9 cellular contexts compared by ENCODE assay signal in genomic region chr5:38258319-38259061, GRCh38. TPM values are rescaled to one million over a fixed set of nuclear protein-coding genes. Genes with fewer than 3 reads are reported as not detected.
DNase-seq lines count a peak whose midpoint lies in the region; ATAC-seq, FAIRE-seq and TF ChIP-seq lines count a peak whose summit lies in the region.
"Had no signal": no experiment of that assay in that cellular context is flagged by ENCODE, and none has a peak within 500 bp of the region (broad histone marks: within the 10 kb centered on the region; RNA-seq: fewer than 3 reads in every experiment).

EGFLAM (plus strand) TSS chr5:38258559; CDS start chr5:38258755, 196 bp downstream.

- TF ChIP-seq POLR2A in NB4 (IDR thresholded peaks at IDR 0.05; ENCODE audit: extremely low read depth, insufficient read length) (no peak), tibial nerve (IDR thresholded peaks at IDR 0.05) (no peak)

- DNase-seq in D721Med (ENCODE audit: insufficient read length, low spot score), result peak; percentile 19
- DNase-seq in NB4 (ENCODE audit: low read depth), result peak; percentile 6
- DNase-seq in left lung, result peak in 1 of 2 donors; percentile 76
- DNase-seq in tibial nerve (ENCODE audit: low spot score in 2 of 2), result no peak
- no peak for DNase-seq in activated CD4-positive, CD25-positive, alpha-beta regulatory T cell treated with anti-CD3 and anti-CD28 coated beads, Interleukin-2, amount 50 U/mL, for 72 hours
- DNase-seq in SW 1271 (lab: John Stamatoyannopoulos, UW), result no peak
- no peak for DNase-seq in cerebellar nuclear complex (lab: John Stamatoyannopoulos, UW)

- TF ChIP-seq CTCF in D721Med (IDR thresholded peaks at IDR 0.05; ENCODE audit: insufficient read depth, missing control alignments) (peak; percentile 13), NB4 (IDR thresholded peaks at IDR 0.05; ENCODE audit: low read depth, low read length) (no peak), brain (conservative IDR thresholded peaks at IDR 0.05) (no peak), left lung (IDR thresholded peaks at IDR 0.05) (no peak), tibial nerve (IDR thresholded peaks at IDR 0.05) (peak in 3 of 5 experiments; percentile 36 to 45 (median 41))

- 1 to 2% methylated on average over 39 to 61 of the region's 73 CpGs for WGBS in tibial nerve, 2 donors

- H3K27ac Mint-ChIP-seq in brain, result peak within 1 kb of the TSS in 1 of 5 experiments; percentile 53
- H3K27ac Mint-ChIP-seq: memory B cell had no signal

- H3K36me3 ChIP-seq in left lung, result no peaks in the 10 kb centered on the region
- H3K36me3 ChIP-seq in tibial nerve, result no peaks in the 10 kb centered on the region

- H3K36me3 Mint-ChIP-seq in brain, result no peaks in the 10 kb centered on the region
- H3K36me3 Mint-ChIP-seq: memory B cell had no signal

- peak; percentile 81 for ATAC-seq in left lung

- TF ChIP-seq EP300 in tibial nerve (IDR thresholded peaks at IDR 0.05), result no peak

- H3K4me1 ChIP-seq in left lung (peaks cover 7 to 15% of the 10 kb centered on the region in 2 donors), tibial nerve (peaks cover 0 to 26% (median 5%) of the 10 kb centered on the region in 4 donors)

- no peak for FAIRE-seq in D721Med (lab: Jason Lieb, UNC)

- H3K27me3 ChIP-seq in left lung, result peaks cover 48 to 92% of the 10 kb centered on the region in 2 donors
- peaks cover 0 to 22% of the 10 kb centered on the region in 2 donors for H3K27me3 ChIP-seq in tibial nerve

- peaks cover 24% of the 10 kb centered on the region for H3K4me1 Mint-ChIP-seq in brain
- H3K4me1 Mint-ChIP-seq: memory B cell had no signal

- H3K9me3 ChIP-seq in left lung (no peaks in the 10 kb centered on the region), tibial nerve (peaks cover 0 to 3% (median 0%) of the 10 kb centered on the region in 4 donors)

- no peak within 1 kb of the TSS for H3K4me3 ChIP-seq in NB4 (ENCODE audit: low read depth, low read length)
- peak within 1 kb of the TSS; percentile 13 to 15 for H3K4me3 ChIP-seq in left lung
- H3K4me3 ChIP-seq in tibial nerve, result peak within 1 kb of the TSS; percentile 29 to 74 (median 55)

- no peak within 1 kb of the TSS for H3K27ac ChIP-seq in left lung
- peak within 1 kb of the TSS in 3 of 4 donors; percentile 1 to 80 (median 50) for H3K27ac ChIP-seq in tibial nerve

- intact Hi-C loops in left lung (cut with DNase I), result no loop called here

- H3K27me3 Mint-ChIP-seq in brain, result peaks cover 91% of the 10 kb centered on the region

- peak within 1 kb of the TSS; percentile 77 to 93 (median 89) for H3K4me3 Mint-ChIP-seq in brain
- H3K4me3 Mint-ChIP-seq: memory B cell had no signal

- H3K9me3 Mint-ChIP-seq in brain, result peaks cover 0 to 10% (median 0%) of the 10 kb centered on the region in 5 experiments

RNA-seq across cellular contexts. Expression of gene EGFLAM, which starts in this region (rescaled TPM):
- 1.9 TPM for polyA plus RNA-seq in brain (ENCODE audit: insufficient read depth, low read depth, low replicate concordance)
- total RNA-seq in left lung (1 to 10 TPM in 1 of 2 donors, under 1 TPM in 1; 0.82 to 2.6 TPM), tibial nerve (10 to 100 TPM; 18.4 to 64.5 (median 51.1) TPM)

Comparison
In these comparisons a context has a peak if more than half of its experiments do, and no peak if none do; other contexts are left out.
1. RNA of gene EGFLAM (total RNA-seq): 18.4 to 64.5 TPM in tibial nerve; 0.82 to 2.6 TPM in left lung; every median in the first group is over 4 times any median in the second.
2. DNase-seq: peak in D721Med (single experiment) and NB4 (single experiment); none in tibial nerve (0 of 2), activated CD4-positive, CD25-positive, alpha-beta regulatory T cell treated with anti-CD3 and anti-CD28 coated beads, Interleukin-2, amount 50 U/mL, for 72 hours (single experiment), SW 1271 (0 of 2) and cerebellar nuclear complex (0 of 2).
3. CTCF ChIP-seq: peak in D721Med (single experiment) and tibial nerve (3 of 5); none in NB4 (single experiment), brain (0 of 2) and left lung (0 of 2).
4. H3K27ac ChIP-seq: peak in tibial nerve (3 of 4); none in left lung (0 of 2).